Comparison of ENCODE assay signal across 23 cellular contexts in the genomic region with DNA sequence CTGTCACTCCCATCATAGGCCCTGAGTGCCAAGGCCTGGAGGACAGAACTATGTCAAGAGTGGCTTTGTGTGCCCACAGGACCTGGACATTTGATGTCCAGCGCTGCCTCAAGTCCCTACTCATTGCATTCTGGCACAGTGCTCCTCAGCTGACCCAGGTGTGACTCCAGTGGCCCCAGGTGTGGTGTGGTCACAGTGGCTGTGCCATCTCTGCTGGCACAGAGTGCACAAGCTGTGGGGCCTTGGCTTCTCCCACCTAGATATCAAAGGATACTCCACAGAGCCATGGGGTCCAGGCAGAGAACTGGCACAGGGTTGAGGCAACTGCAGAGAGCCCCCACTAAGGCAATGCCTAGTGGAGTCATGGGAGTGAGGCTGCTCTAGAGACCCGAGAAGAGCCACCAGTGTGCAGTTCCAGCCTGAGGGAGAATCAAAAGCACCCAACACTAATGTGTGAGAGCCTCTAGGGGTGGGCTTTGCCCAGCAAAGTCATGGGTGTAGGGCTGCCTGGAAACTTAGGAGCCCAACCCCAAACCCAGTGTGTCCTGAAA.
"Had no signal": no experiment of that assay in that cellular context is flagged by ENCODE, and none has a peak within 500 bp of the region (broad histone marks: within the 10 kb centered on the region; RNA-seq: fewer than 3 reads in every experiment).

No MANE protein-coding gene starts in this region.

- H3K4me1 Mint-ChIP-seq: endodermal cell had no signal

- H3K9me3 Mint-ChIP-seq: dendritic cell treated with granulocyte-macrophage colony-stimulating factor and Interleukin-4, amounts not matched to agents 40 ng/mL and 50 ng/mL, for 4 days; effector memory CD8-positive, alpha-beta T cell; endodermal cell had no signal

- H3K27ac Mint-ChIP-seq: dendritic cell treated with granulocyte-macrophage colony-stimulating factor and Interleukin-4, amounts not matched to agents 40 ng/mL and 50 ng/mL, for 4 days; effector memory CD8-positive, alpha-beta T cell; endodermal cell had no signal

- H3K4me3 ChIP-seq: colonic mucosa, esophagus squamous epithelium, gastrocnemius medialis, heart right ventricle, left lung, lower lobe of right lung had no signal

- H3K4me3 Mint-ChIP-seq: dendritic cell treated with granulocyte-macrophage colony-stimulating factor and Interleukin-4, amounts not matched to agents 40 ng/mL and 50 ng/mL, for 4 days; effector memory CD8-positive, alpha-beta T cell; endodermal cell had no signal

- H3K27me3 Mint-ChIP-seq: dendritic cell treated with granulocyte-macrophage colony-stimulating factor and Interleukin-4, amounts not matched to agents 40 ng/mL and 50 ng/mL, for 4 days; effector memory CD8-positive, alpha-beta T cell had no signal

- H3K27me3 ChIP-seq: colonic mucosa, esophagus squamous epithelium, gastrocnemius medialis, heart right ventricle, left lung had no signal

- H3K36me3 ChIP-seq: colonic mucosa, gastrocnemius medialis had no signal

- H3K27ac ChIP-seq: colonic mucosa, epithelial cell of prostate, esophagus squamous epithelium, gastrocnemius medialis, heart right ventricle, left lung, lower lobe of right lung had no signal

- H3K9me3 ChIP-seq: colonic mucosa, esophagus squamous epithelium, gastrocnemius medialis, heart right ventricle, left lung, lower lobe of right lung had no signal

- H3K4me1 ChIP-seq: colonic mucosa, esophagus squamous epithelium, gastrocnemius medialis, heart right ventricle, left lung, lower lobe of right lung had no signal

- DNase-seq: colonic mucosa; cortex of kidney; effector CD8-positive, alpha-beta T cell; effector memory CD8-positive, alpha-beta T cell; endodermal cell; erythroblast; esophagus squamous epithelium; foreskin fibroblast; foreskin melanocyte; gastrocnemius medialis; glutamatergic neuron; head of caudate nucleus; heart right ventricle; hippocampal formation; left cardiac atrium; left lung; left ventricle myocardium superior; lower lobe of right lung; mesendoderm; midbrain had no signal

- ATAC-seq: effector memory CD8-positive, alpha-beta T cell; esophagus mucosa; gastrocnemius medialis; heart right ventricle; left cardiac atrium; left lung; left ventricle myocardium superior had no signal
